In genomic region chr2:74444498-74445318, GRCh38 we compare ENCODE assay signal across 2 cellular contexts.
TF ChIP-seq lines count a peak whose summit lies in the region.

No MANE protein-coding gene starts in this region.

TF ChIP-seq in SK-N-SH, 30 proteins besides CTCF, POLR2A, EP300 and RAD21 (continued from another document):
- TF ChIP-seq POLR2AphosphoS5 (IDR thresholded peaks at IDR 0.05; ENCODE audit: low read depth, low read length) (no peak), TAF1 (IDR thresholded peaks at IDR 0.05; ENCODE audit: borderline replicate concordance, low read depth, low read length) (no peak), MXI1 (IDR thresholded peaks at IDR 0.05; ENCODE audit: low read depth, low read length) (no peak), FOXM1 (IDR thresholded peaks at IDR 0.05; ENCODE audit: low read depth) (no peak), TEAD4 (IDR thresholded peaks at IDR 0.05; ENCODE audit: borderline replicate concordance, insufficient read depth) (no peak)

TF ChIP-seq in SK-N-SH treated with all-trans-retinoic acid at 6 μM for 48 hours, 23 proteins besides CTCF, POLR2A, EP300 and RAD21 (continued from another document):
- TF ChIP-seq TSHZ2 (CRISPR knock-in tag; IDR thresholded peaks at IDR 0.05) (no peak), ISL1 (CRISPR knock-in tag; IDR thresholded peaks at IDR 0.05) (no peak), ARNTL (CRISPR knock-in tag; IDR thresholded peaks at IDR 0.05; ENCODE audit: borderline replicate concordance, low read depth) (no peak)
